ENCODE assay signal across 23 cellular contexts in genomic region chr10:131930150-131930549, GRCh38. TPM values are rescaled to one million over a fixed set of nuclear protein-coding genes. Genes with fewer than 3 reads are reported as not detected.
DNase-seq lines count a peak whose midpoint lies in the region; ATAC-seq and TF ChIP-seq lines count a peak whose summit lies in the region.
"Had no signal": no experiment of that assay in that cellular context is flagged by ENCODE, and none has a peak within 500 bp of the region (broad histone marks: within the 10 kb centered on the region; RNA-seq: fewer than 3 reads in every experiment).

No MANE protein-coding gene starts in this region.

- no peak overlapping the region for H3K4me3 ChIP-seq in psoas muscle
- H3K4me3 ChIP-seq in adrenal gland: no peak overlapping the region
- H3K4me3 ChIP-seq: coronary artery, SK-N-MC, testis had no signal

- CTCF ChIA-PET in CD4-positive, alpha-beta T cell (lab: Charles Lee): no interaction called here

- 59 to 70% (median 61%) methylated on average over 4 of the region's 4 CpGs for whole genome bisulfite sequencing in psoas muscle, 3 donors
- WGBS in adrenal gland, 4 donors: 67 to 88% (median 73%) methylated on average over 4 of the region's 4 CpGs

- no peak for TF ChIP-seq POLR2A in adrenal gland (IDR thresholded peaks at IDR 0.05)

- H3K4me3 Mint-ChIP-seq in CD4-positive, alpha-beta T cell: peak overlapping the region; percentile 36
- H3K4me3 Mint-ChIP-seq in T-helper 17 cell (peak overlapping the region; percentile 36), immature natural killer cell (peak overlapping the region in 3 of 5 donors; percentile 7 to 63 (median 53))

- H3K36me3 ChIP-seq in psoas muscle (ENCODE audit: insufficient read depth in 1 of 2, low read depth in 1 of 2) (peaks cover 0 to 4% of the 10 kb centered on the region in 2 donors), adrenal gland (replicated peaks in 1 of 2) (no peaks in the 10 kb centered on the region)

- peaks cover 50% of the 10 kb centered on the region for H3K36me3 Mint-ChIP-seq in CD4-positive, alpha-beta T cell (ENCODE audit: low read depth)
- peaks cover 12% of the 10 kb centered on the region for H3K36me3 Mint-ChIP-seq in T-helper 17 cell (ENCODE audit: low read depth)
- H3K36me3 Mint-ChIP-seq in immature natural killer cell: peaks cover 0 to 8% (median 4%) of the 10 kb centered on the region in 3 donors

- no peak overlapping the region for H3K27ac ChIP-seq in CD4-positive, alpha-beta T cell (ENCODE audit: low read depth, low read length)
- peak overlapping the region; percentile 4 for H3K27ac ChIP-seq in psoas muscle
- peak overlapping the region in 1 of 5 donors; percentile 65 for H3K27ac ChIP-seq in adrenal gland
- H3K27ac ChIP-seq: coronary artery, KMS-11, SK-N-MC had no signal

- no peak for TF ChIP-seq CTCF in CD4-positive, alpha-beta T cell (IDR thresholded peaks at IDR 0.05)
- no peak for TF ChIP-seq CTCF in psoas muscle (IDR thresholded peaks at IDR 0.05)
- TF ChIP-seq CTCF in adrenal gland (IDR thresholded peaks at IDR 0.05): no peak

- H3K27me3 ChIP-seq in CD4-positive, alpha-beta T cell (ENCODE audit: control insufficient read depth, insufficient read depth, low read length): no peaks in the 10 kb centered on the region
- H3K27me3 ChIP-seq in psoas muscle (ENCODE audit: insufficient read depth in 3 of 3, low read length in 2 of 3): no peaks in the 10 kb centered on the region
- no peaks in the 10 kb centered on the region for H3K27me3 ChIP-seq in adrenal gland
- H3K27me3 ChIP-seq: testis had no signal

- POLR2A ChIA-PET in CD4-positive, alpha-beta T cell (lab: Charles Lee): interaction anchor here (2.0 kb wide), 1 partner anchor 22 kb away, joined by 5 read pairs; no protein-coding TSS in a partner anchor

- H3K9me3 Mint-ChIP-seq in CD4-positive, alpha-beta T cell: peaks cover 3% of the 10 kb centered on the region
- peaks cover 0 to 6% (median 0%) of the 10 kb centered on the region in 6 donors for H3K9me3 Mint-ChIP-seq in immature natural killer cell

- H3K9me3 ChIP-seq in CD4-positive, alpha-beta T cell (ENCODE audit: control insufficient read depth, low read length): peaks cover 5% of the 10 kb centered on the region
- no peaks in the 10 kb centered on the region for H3K9me3 ChIP-seq in T-helper 17 cell (ENCODE audit: control insufficient read depth, low read length, poor library complexity, severe bottlenecking)
- peaks cover 7% of the 10 kb centered on the region for H3K9me3 ChIP-seq in psoas muscle
- no peaks in the 10 kb centered on the region for H3K9me3 ChIP-seq in adrenal gland (replicated peaks in 1 of 3)
- H3K9me3 ChIP-seq: Caco-2, testis had no signal

- ATAC-seq in CD4-positive, alpha-beta T cell (ENCODE audit: poor library complexity): no peak
- ATAC-seq in T-helper 17 cell (no peak), psoas muscle (no peak), GM21786 (IDR thresholded peaks at IDR 0.05; ENCODE audit: unreplicated experiment) (no peak)

- intact Hi-C loops in CD4-positive, alpha-beta T cell (cut with DNase I, micrococcal nuclease): no loop called here
- intact Hi-C loops in psoas muscle (cut with DNase I) (no loop called here), adrenal gland (cut with DNase I) (no loop called here)

- peaks cover 91% of the 10 kb centered on the region for H3K4me1 Mint-ChIP-seq in CD4-positive, alpha-beta T cell (ENCODE audit: low read depth)
- H3K4me1 Mint-ChIP-seq in T-helper 17 cell (peaks cover 61% of the 10 kb centered on the region), immature natural killer cell (peaks cover 84 to 93% of the 10 kb centered on the region in 2 donors)

- peaks cover 46% of the 10 kb centered on the region for H3K4me1 ChIP-seq in psoas muscle
- peaks cover 10 to 55% of the 10 kb centered on the region in 2 donors for H3K4me1 ChIP-seq in adrenal gland (replicated peaks in 1 of 2)
- H3K4me1 ChIP-seq: Caco-2 had no signal

- no peaks in the 10 kb centered on the region for H3K27me3 Mint-ChIP-seq in CD4-positive, alpha-beta T cell
- H3K27me3 Mint-ChIP-seq in T-helper 17 cell (no peaks in the 10 kb centered on the region), immature natural killer cell (ENCODE audit: low read depth in 3 of 3) (peaks cover 1 to 3% (median 2%) of the 10 kb centered on the region in 3 donors)

- peak overlapping the region; percentile 86 for H3K27ac Mint-ChIP-seq in CD4-positive, alpha-beta T cell
- H3K27ac Mint-ChIP-seq in T-helper 17 cell (peak overlapping the region; percentile 43), immature natural killer cell (peak overlapping the region in 3 of 6 donors; percentile 4 to 78 (median 33))

- DNase-seq in CD4-positive, alpha-beta T cell: no peak
- DNase-seq in T-helper 17 cell (no peak), immature natural killer cell (no peak), psoas muscle (no peak), SW 1271 (lab: John Stamatoyannopoulos, UW) (no peak), adrenal gland (no peak)
- no peak for DNase-seq in central memory CD4-positive, alpha-beta T cell
- DNase-seq: activated CD4-positive, alpha-beta T cell treated with anti-CD3 and anti-CD28 coated beads for 4 hours; activated gamma-delta T cell treated with Interleukin-2 at 50 U/mL for 16 hours; aorta; Caco-2; erythroblast; foreskin melanocyte; kidney glomerular epithelial cell; mesendoderm; NCI-H1930; NCI-H446 treated with DMSO at 0.1 percent for 48 hours; NK-92 treated with Interleukin-12 subunit alpha and Interleukin-12 subunit beta, amount 100 ng/mL, for 24 hours; testis had no signal

RNA-seq across cellular contexts. Expression of gene PPP2R2D, which starts 29.3 kb away (rescaled TPM):
- 10 to 100 TPM; 32.6 to 32.9 TPM for total RNA-seq in CD4-positive, alpha-beta T cell
- total RNA-seq in T-helper 17 cell (10 to 100 TPM; 34.5 to 36.6 TPM), psoas muscle (10 to 100 TPM; 19.2 to 47.4 (median 33.0) TPM), adrenal gland (10 to 100 TPM; 37.8 to 83.2 (median 53.0) TPM)
- polyA plus RNA-seq in immature natural killer cell (10 to 100 TPM; 24.7 to 33.4 (median 30.6) TPM), psoas muscle (10 to 100 TPM; 23.0 to 27.3 (median 25.7) TPM), adrenal gland (10 to 100 TPM; 47.1 to 79.5 (median 63.3) TPM)

RNA-seq across cellular contexts. Expression of gene BNIP3, which starts 51.6 kb away (rescaled TPM):
- total RNA-seq in CD4-positive, alpha-beta T cell: 10 to 100 TPM; 21.0 to 23.6 TPM
- total RNA-seq in T-helper 17 cell (10 to 100 TPM; 12.7 to 22.0 TPM), psoas muscle (100 to 1,000 TPM in 3 of 4 donors, 10 to 100 TPM in 1; 93.5 to 165 (median 151) TPM), adrenal gland (100 to 1,000 TPM in 4 of 8 donors, 10 to 100 TPM in 4; 34.9 to 132 (median 96.4) TPM)
- polyA plus RNA-seq in immature natural killer cell (10 to 100 TPM in 1 of 3 donors, 1 to 10 TPM in 2; 8.7 to 17.8 (median 9.0) TPM), psoas muscle (100 to 1,000 TPM in 2 of 3 donors, 10 to 100 TPM in 1; 85.9 to 210 (median 133) TPM), adrenal gland (10 to 100 TPM; 14.2 to 57.3 (median 14.7) TPM)
